Comparison of ENCODE assay signal across 22 cellular contexts in genomic region chrX:64265265-64265664, GRCh38. TPM values are rescaled to one million over a fixed set of nuclear protein-coding genes. Genes with fewer than 3 reads are reported as not detected.
"Had no signal": no experiment of that assay in that cellular context is flagged by ENCODE, and none has a peak within 500 bp of the region (broad histone marks: within the 10 kb centered on the region; RNA-seq: fewer than 3 reads in every experiment).

No MANE protein-coding gene starts in this region.

- H3K9me3 ChIP-seq: esophagus muscularis mucosa, gastrocnemius medialis, heart right ventricle, mucosa of descending colon, neutrophil, right atrium auricular region, sigmoid colon had no signal

- H3K27ac Mint-ChIP-seq: immature natural killer cell; naive thymus-derived CD8-positive, alpha-beta T cell; type B pancreatic cell had no signal

- H3K4me3 Mint-ChIP-seq: immature natural killer cell; naive thymus-derived CD8-positive, alpha-beta T cell; type B pancreatic cell had no signal

- H3K4me3 ChIP-seq: esophagus muscularis mucosa, gastrocnemius medialis, heart right ventricle, mucosa of descending colon, right atrium auricular region, sigmoid colon, smooth muscle cell had no signal

- DNase-seq: effector memory CD4-positive, alpha-beta T cell; gastrocnemius medialis; heart right ventricle; hypothalamus; immature natural killer cell; left colon; mammary epithelial cell; mucosa of descending colon; naive thymus-derived CD8-positive, alpha-beta T cell; posterior cingulate gyrus; sigmoid colon; stimulated activated CD4-positive, alpha-beta T cell treated with anti-CD3 and anti-CD28 coated beads, Interleukin-2, amount 100 ng/mL, for 48 hours; stimulated activated naive CD4-positive, alpha-beta T cell treated with Interleukin-2 at 50 U/mL for 16 hours had no signal

- H3K4me2 ChIP-seq: smooth muscle cell had no signal

- H3K4me1 ChIP-seq: esophagus muscularis mucosa, heart right ventricle, right atrium auricular region, sigmoid colon had no signal

- H3K27me3 ChIP-seq: esophagus muscularis mucosa, gastrocnemius medialis, neutrophil, right atrium auricular region, sigmoid colon had no signal

- H3K36me3 Mint-ChIP-seq: type B pancreatic cell had no signal

- H3K36me3 ChIP-seq: esophagus muscularis mucosa, gastrocnemius medialis, heart right ventricle, neutrophil, right atrium auricular region, sigmoid colon had no signal

- H3K27ac ChIP-seq: epithelial cell of prostate, esophagus muscularis mucosa, heart right ventricle, neutrophil, right atrium auricular region, sigmoid colon had no signal

- ATAC-seq: heart right ventricle; left colon; mucosa of descending colon; naive thymus-derived CD8-positive, alpha-beta T cell had no signal

- H3K4me1 Mint-ChIP-seq: immature natural killer cell; naive thymus-derived CD8-positive, alpha-beta T cell had no signal

- H3K9me3 Mint-ChIP-seq: type B pancreatic cell had no signal

- H3K27me3 Mint-ChIP-seq: naive thymus-derived CD8-positive, alpha-beta T cell; type B pancreatic cell had no signal

RNA-seq across cellular contexts. Expression of gene ASB12, which starts 34.9 kb away (rescaled TPM):
- total RNA-seq: esophagus muscularis mucosa, fibroblast of villous mesenchyme, mammary epithelial cell, osteocyte, smooth muscle cell had no signal
- polyA plus RNA-seq: keratinocyte, smooth muscle cell had no signal
